7 cellular contexts compared by ENCODE assay signal in genomic region chr2:133171396-133172004, GRCh38.
A peak's percentile ranks its signal among the peaks of the same experiment; 100 is the strongest.
DNase-seq lines count a peak whose midpoint lies in the region; FAIRE-seq and TF ChIP-seq lines count a peak whose summit lies in the region.

No MANE protein-coding gene starts in this region.

- TF ChIP-seq CTCF in GM12873 (IDR thresholded peaks at IDR 0.05; ENCODE audit: insufficient read depth, low read depth, low read length, missing control alignments) (peak; percentile 66), OCI-LY3 (IDR thresholded peaks at IDR 0.05; ENCODE audit: low read depth, low read length) (peak; percentile 78), endothelial cell of umbilical vein (IDR thresholded peaks at IDR 0.05; ENCODE audit: extremely low read depth in 1 of 2, insufficient read depth in 1 of 2, low read depth in 1 of 2, low read length in 2 of 2) (peak; percentile 48 to 58), neural progenitor cell (IDR thresholded peaks at IDR 0.05) (peak; percentile 79)

- no peaks in the 10 kb centered on the region for H3K9me3 Mint-ChIP-seq in neural progenitor cell

- intact Hi-C loops in endothelial cell of umbilical vein (cut with micrococcal nuclease): loop anchor here (1.0 to 10.0 kb wide), 8 partner anchors 223 to 903 kb away; no protein-coding TSS in a partner anchor

- TF ChIP-seq POLR2A in endothelial cell of umbilical vein (IDR thresholded peaks at IDR 0.05; ENCODE audit: low read depth, low read length): no peak

- H4K20me1 ChIP-seq in OCI-LY3 (ENCODE audit: insufficient read depth, low read length) (no peaks in the 10 kb centered on the region), endothelial cell of umbilical vein (replicated peaks; ENCODE audit: control insufficient read depth, extremely low read depth, insufficient read depth, low read length) (no peaks in the 10 kb centered on the region), neural progenitor cell (ENCODE audit: low read depth) (no peaks in the 10 kb centered on the region)

- no peaks in the 10 kb centered on the region for H3F3A ChIP-seq in neural progenitor cell (ENCODE audit: low read depth)

- no peaks in the 10 kb centered on the region for H3K9me1 ChIP-seq in endothelial cell of umbilical vein (replicated peaks; ENCODE audit: control insufficient read depth, extremely low read depth, insufficient read depth, low read length)

- dilution Hi-C loops in endothelial cell of umbilical vein (cut with MboI; ENCODE audit: extremely low pct_ligation_motif_present, low sequenced_read_pairs): no loop called here

- peaks cover 16% of the 10 kb centered on the region for H3K4me1 Mint-ChIP-seq in neural progenitor cell

- H3K27me3 ChIP-seq in OCI-LY3 (ENCODE audit: low read depth, low read length): no peaks in the 10 kb centered on the region
- peaks cover 2% of the 10 kb centered on the region in 2 experiments for H3K27me3 ChIP-seq in endothelial cell of umbilical vein (ENCODE audit: control insufficient read depth in 2 of 2, insufficient read depth in 2 of 2, low read length in 2 of 2)
- H3K27me3 ChIP-seq in neural progenitor cell: no peaks in the 10 kb centered on the region

- POLR2A ChIA-PET in endothelial cell of umbilical vein (lab: Charles Lee): no interaction called here

- H3K4me2 ChIP-seq in OCI-LY3 (ENCODE audit: low read length) (no peak overlapping the region), endothelial cell of umbilical vein (ENCODE audit: insufficient read depth, low read length) (no peak overlapping the region), neural progenitor cell (no peak overlapping the region)

- DNase-seq in KG1 (lab: John Stamatoyannopoulos, UW) (peak; percentile 7), endothelial cell of umbilical vein (ENCODE audit: low read depth, low spot score) (peak; percentile 79), neural progenitor cell (ENCODE audit: low spot score) (peak; percentile 70)
- no peak for DNase-seq in NK-92 treated with Interleukin-12 subunit alpha and Interleukin-12 subunit beta, amount 100 ng/mL, for 24 hours (lab: John Stamatoyannopoulos, UW)
- DNase-seq in activated CD4-positive, alpha-beta T cell treated with anti-CD3 and anti-CD28 coated beads for 4 hours: no peak

- BruUV-seq in endothelial cell of umbilical vein (replicated peaks; lab: Mats Ljungman, UMichigan): no TSS peak

- H3K4me3 ChIP-seq in OCI-LY3 (ENCODE audit: low read length) (no peak overlapping the region), endothelial cell of umbilical vein (replicated peaks in 1 of 3; ENCODE audit: insufficient read depth in 1 of 3, low read depth in 1 of 3, low read length in 3 of 3) (no peak overlapping the region), neural progenitor cell (no peak overlapping the region)

- H3K9me3 ChIP-seq in OCI-LY3 (ENCODE audit: insufficient read depth, low read length) (no peaks in the 10 kb centered on the region), endothelial cell of umbilical vein (replicated peaks; ENCODE audit: control insufficient read depth, insufficient read depth, low read length) (no peaks in the 10 kb centered on the region), neural progenitor cell (ENCODE audit: low read depth) (no peaks in the 10 kb centered on the region)

- peaks cover 4% of the 10 kb centered on the region for H3K36me3 Mint-ChIP-seq in neural progenitor cell

- H2AFZ ChIP-seq in OCI-LY3 (ENCODE audit: low read depth, low read length): no peak overlapping the region
- no peak overlapping the region for H2AFZ ChIP-seq in endothelial cell of umbilical vein (ENCODE audit: low read depth, low read length)
- H2AFZ ChIP-seq in neural progenitor cell (replicated peaks): no peak overlapping the region

- H3K27ac Mint-ChIP-seq in neural progenitor cell: no peak overlapping the region

- peak; percentile 78 for FAIRE-seq in endothelial cell of umbilical vein (lab: Jason Lieb, UNC)

- H3K79me2 ChIP-seq in OCI-LY3 (ENCODE audit: low read length): no peaks in the 10 kb centered on the region
- H3K79me2 ChIP-seq in endothelial cell of umbilical vein (ENCODE audit: control insufficient read depth, insufficient read depth, low read length): no peaks in the 10 kb centered on the region
- H3K79me2 ChIP-seq in neural progenitor cell (ENCODE audit: low read depth): no peaks in the 10 kb centered on the region

- no peak overlapping the region for H3K9ac ChIP-seq in OCI-LY3 (ENCODE audit: low read length)
- no peak overlapping the region for H3K9ac ChIP-seq in endothelial cell of umbilical vein (replicated peaks; ENCODE audit: extremely low read depth, insufficient read depth, low read length)
- H3K9ac ChIP-seq in neural progenitor cell: no peak overlapping the region

- no peak overlapping the region for H3K4me3 Mint-ChIP-seq in neural progenitor cell

- CTCF ChIA-PET in endothelial cell of umbilical vein (lab: Charles Lee): interaction anchor here (0.6 to 8.6 kb wide), 42 partner anchors 10 to 1315 kb away, joined by 3 to 221 read pairs (median 3); partner anchors contain the start of genes LYPD1 and NCKAP5

- H3K36me3 ChIP-seq in OCI-LY3 (replicated peaks; ENCODE audit: low read depth, low read length) (no peaks in the 10 kb centered on the region), endothelial cell of umbilical vein (ENCODE audit: control insufficient read depth in 2 of 2, extremely low read depth in 1 of 2, insufficient read depth in 2 of 2, low read length in 2 of 2) (no peaks in the 10 kb centered on the region), neural progenitor cell (no peaks in the 10 kb centered on the region)

- peaks cover 3% of the 10 kb centered on the region for H3K27me3 Mint-ChIP-seq in neural progenitor cell (ENCODE audit: insufficient read depth, low read depth)

- H3K4me1 ChIP-seq in OCI-LY3 (ENCODE audit: low read length): no peaks in the 10 kb centered on the region
- H3K4me1 ChIP-seq in endothelial cell of umbilical vein (ENCODE audit: control insufficient read depth, extremely low read depth, insufficient read depth, low read length): no peaks in the 10 kb centered on the region
- no peaks in the 10 kb centered on the region for H3K4me1 ChIP-seq in neural progenitor cell

- H3K27ac ChIP-seq in OCI-LY3 (ENCODE audit: low read length): no peak overlapping the region
- no peak overlapping the region for H3K27ac ChIP-seq in endothelial cell of umbilical vein (ENCODE audit: insufficient read depth, low read depth, low read length)
- H3K27ac ChIP-seq in neural progenitor cell: no peak overlapping the region

TF ChIP-seq in endothelial cell of umbilical vein, 7 proteins besides CTCF, POLR2A, EP300 and RAD21:
- TF ChIP-seq POLR2AphosphoS5 (IDR thresholded peaks at IDR 0.05; ENCODE audit: insufficient read depth, low read depth, low read length) (no peak), GATA2 (IDR thresholded peaks at IDR 0.05; ENCODE audit: insufficient read depth, insufficient read length, low read depth, low read length) (no peak), MYC (IDR thresholded peaks at IDR 0.05; ENCODE audit: low read depth, low read length) (no peak), JUN (IDR thresholded peaks at IDR 0.05; ENCODE audit: borderline replicate concordance, insufficient read depth, insufficient read length, low read depth) (no peak), EZH2 (IDR thresholded peaks at IDR 0.05; ENCODE audit: borderline replicate concordance, low read depth, low read length, severe bottlenecking) (no peak), MAX (IDR thresholded peaks at IDR 0.05; ENCODE audit: insufficient read depth, insufficient read length) (no peak), FOS (IDR thresholded peaks at IDR 0.05; ENCODE audit: borderline replicate concordance, insufficient read depth, low read length) (no peak)

Comparison
In these comparisons a context has a peak if more than half of its experiments do, and no peak if none do; other contexts are left out.
1. DNase-seq: peak in KG1 (single experiment), endothelial cell of umbilical vein (single experiment) and neural progenitor cell (single experiment); none in NK-92 treated with Interleukin-12 subunit alpha and Interleukin-12 subunit beta, amount 100 ng/mL, for 24 hours (single experiment) and activated CD4-positive, alpha-beta T cell treated with anti-CD3 and anti-CD28 coated beads for 4 hours (0 of 2).
2. Peak in every context shown above with its lines, with median percentiles within 50 percentile points of each other: CTCF ChIP-seq.